10 cellular contexts compared by ENCODE assay signal in the genomic region with DNA sequence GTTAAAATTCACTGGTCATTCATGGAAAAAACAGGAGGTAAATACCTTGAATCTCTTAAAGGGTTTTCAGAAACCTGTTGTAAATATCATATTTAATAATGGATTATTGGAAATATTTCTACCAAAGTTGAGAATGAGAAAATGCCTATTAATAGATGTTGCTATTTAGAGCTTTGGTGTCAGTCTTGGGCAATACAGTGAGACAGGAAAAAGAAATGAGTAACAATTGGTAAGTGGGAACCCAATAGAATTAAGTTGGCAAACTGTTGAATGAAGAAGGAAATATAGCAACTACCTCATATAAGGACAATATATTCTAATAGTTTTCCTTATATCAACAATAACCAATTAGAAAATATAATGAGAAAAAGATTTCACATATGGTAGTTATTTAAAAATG.
DNase-seq lines count a peak whose midpoint lies in the region; ATAC-seq and TF ChIP-seq lines count a peak whose summit lies in the region.
"Had no signal": no experiment of that assay in that cellular context is flagged by ENCODE, and none has a peak within 500 bp of the region (broad histone marks: within the 10 kb centered on the region; RNA-seq: fewer than 3 reads in every experiment).

No MANE protein-coding gene starts in this region.

- in situ Hi-C loops in GM23248 (cut with MboI) = no loop called here

- no peak for TF ChIP-seq POLR2A in prostate gland (IDR thresholded peaks at IDR 0.05)

- H3K4me1 Mint-ChIP-seq in stimulated activated memory B cell treated with anti-CD40 and anti-IgM and Interleukin-4, amounts not matched to agents 10 μg/mL and 1 μg/mL and 100 μg/mL, for 72 hours = peaks cover 36% of the 10 kb centered on the region

- H3K4me2 ChIP-seq in GM23248 (ENCODE audit: unreplicated experiment) = no peak overlapping the region

- H3K79me2 ChIP-seq in GM23248 (ENCODE audit: insufficient read depth) = peaks cover 58% of the 10 kb centered on the region

- H3K9me3 ChIP-seq in GM23248 (ENCODE audit: low read depth) (no peaks in the 10 kb centered on the region), ascending aorta (no peaks in the 10 kb centered on the region), prostate gland (no peaks in the 10 kb centered on the region)
- H3K9me3 ChIP-seq: colonic mucosa had no signal

- TF ChIP-seq CTCF in ascending aorta (IDR thresholded peaks at IDR 0.05) (no peak), prostate gland (IDR thresholded peaks at IDR 0.05) (no peak)

- peaks cover 22% of the 10 kb centered on the region for H3F3A ChIP-seq in GM23248 (ENCODE audit: insufficient read depth)

- ATAC-seq in left cardiac atrium (peak; percentile 68 to 71), HG03095 (IDR thresholded peaks at IDR 0.05; ENCODE audit: unreplicated experiment) (no peak)
- no peak for ATAC-seq in stimulated activated memory B cell treated with anti-CD40 and anti-IgM and Interleukin-4, amounts not matched to agents 10 μg/mL and 1 μg/mL and 100 μg/mL, for 72 hours

- H3K36me3 ChIP-seq in GM23248 (ENCODE audit: low read depth) (peaks cover 42% of the 10 kb centered on the region), ascending aorta (peaks cover 38 to 51% of the 10 kb centered on the region in 2 donors), prostate gland (no peaks in the 10 kb centered on the region)
- H3K36me3 ChIP-seq: colonic mucosa had no signal

- H3K27ac Mint-ChIP-seq in stimulated activated memory B cell treated with anti-CD40 and anti-IgM and Interleukin-4, amounts not matched to agents 10 μg/mL and 1 μg/mL and 100 μg/mL, for 72 hours = peak overlapping the region; percentile 39

- H4K20me1 ChIP-seq in GM23248 (ENCODE audit: insufficient read depth) = no peaks in the 10 kb centered on the region

- peak overlapping the region; percentile 28 for H3K27ac ChIP-seq in GM23248
- peak overlapping the region; percentile 74 to 80 for H3K27ac ChIP-seq in ascending aorta
- H3K27ac ChIP-seq in prostate gland = peak overlapping the region in 1 of 2 donors; percentile 17
- H3K27ac ChIP-seq: colonic mucosa had no signal

- H3K9ac ChIP-seq in GM23248 = no peak overlapping the region

- no peaks in the 10 kb centered on the region for H3K27me3 Mint-ChIP-seq in stimulated activated memory B cell treated with anti-CD40 and anti-IgM and Interleukin-4, amounts not matched to agents 10 μg/mL and 1 μg/mL and 100 μg/mL, for 72 hours

- no peaks in the 10 kb centered on the region for H3K9me3 Mint-ChIP-seq in stimulated activated memory B cell treated with anti-CD40 and anti-IgM and Interleukin-4, amounts not matched to agents 10 μg/mL and 1 μg/mL and 100 μg/mL, for 72 hours

- H3K4me3 Mint-ChIP-seq in stimulated activated memory B cell treated with anti-CD40 and anti-IgM and Interleukin-4, amounts not matched to agents 10 μg/mL and 1 μg/mL and 100 μg/mL, for 72 hours = no peak overlapping the region

- peaks cover 74% of the 10 kb centered on the region for H3K36me3 Mint-ChIP-seq in stimulated activated memory B cell treated with anti-CD40 and anti-IgM and Interleukin-4, amounts not matched to agents 10 μg/mL and 1 μg/mL and 100 μg/mL, for 72 hours

- no peak overlapping the region for H2AFZ ChIP-seq in GM23248

- no peaks in the 10 kb centered on the region for H3K9me2 ChIP-seq in GM23248 (ENCODE audit: insufficient read depth)

- DNase-seq in GM23248 (peak; percentile 75), ascending aorta (ENCODE audit: low spot score in 2 of 2) (no peak), left cardiac atrium (no peak), prostate gland (ENCODE audit: low spot score) (no peak), activated gamma-delta T cell (lab: John Stamatoyannopoulos, UW) (no peak), SHP77 treated with DMSO at 0.1 percent for 48 hours (lab: John Stamatoyannopoulos, UW) (no peak)
- DNase-seq: colonic mucosa, NCI-H446 had no signal

- intact Hi-C loops in ascending aorta (cut with DNase I) = no loop called here
- intact Hi-C loops in left cardiac atrium (cut with DNase I) = no loop called here
- intact Hi-C loops in prostate gland (cut with DNase I) = no loop called here

- peaks cover 12% of the 10 kb centered on the region; the same call in 1 of the 2 replicates for H3K4me1 ChIP-seq in GM23248 (ENCODE audit: insufficient read depth)
- peaks cover 0 to 8% of the 10 kb centered on the region in 2 donors for H3K4me1 ChIP-seq in ascending aorta
- H3K4me1 ChIP-seq in prostate gland (replicated peaks) = no peaks in the 10 kb centered on the region
- H3K4me1 ChIP-seq: colonic mucosa had no signal

- H3K4me3 ChIP-seq in GM23248 (no peak overlapping the region), ascending aorta (no peak overlapping the region), prostate gland (no peak overlapping the region)
- H3K4me3 ChIP-seq: colonic mucosa had no signal

- H3K27me3 ChIP-seq in GM23248 (replicated peaks; ENCODE audit: insufficient read depth) (no peaks in the 10 kb centered on the region), ascending aorta (no peaks in the 10 kb centered on the region), prostate gland (replicated peaks; ENCODE audit: insufficient read depth) (no peaks in the 10 kb centered on the region)
- H3K27me3 ChIP-seq: colonic mucosa had no signal

Comparison
In these comparisons a context has a peak if more than half of its experiments do, and no peak if none do; other contexts are left out.
1. ATAC-seq: peak in left cardiac atrium (2 of 2); none in stimulated activated memory B cell treated with anti-CD40 and anti-IgM and Interleukin-4, amounts not matched to agents 10 μg/mL and 1 μg/mL and 100 μg/mL, for 72 hours (single experiment) and HG03095 (single experiment).